Comparison of ENCODE assay signal across 1 cellular context in genomic region chr19:5892772-5893275, GRCh38.
TF ChIP-seq lines count a peak whose summit lies in the region.

No MANE protein-coding gene starts in this region.

TF ChIP-seq in IMR-90, 13 proteins besides CTCF, POLR2A, EP300 and RAD21:
- TF ChIP-seq SMC3 (IDR thresholded peaks at IDR 0.05; ENCODE audit: low read depth, low read length), result no peak
- TF ChIP-seq BHLHE40 (IDR thresholded peaks at IDR 0.05; ENCODE audit: low read depth, low read length), result no peak
- no peak for TF ChIP-seq MAZ (IDR thresholded peaks at IDR 0.05; ENCODE audit: borderline replicate concordance, low read depth, low read length)
- TF ChIP-seq MAFK (IDR thresholded peaks at IDR 0.05; ENCODE audit: low read depth, low read length), result no peak
- TF ChIP-seq NFE2L2 (IDR thresholded peaks at IDR 0.05; ENCODE audit: low read depth, low read length), result no peak
- TF ChIP-seq CEBPB (IDR thresholded peaks at IDR 0.05; ENCODE audit: low read depth, low read length), result no peak
- no peak for TF ChIP-seq ELK1 (IDR thresholded peaks at IDR 0.05; ENCODE audit: borderline replicate concordance, low read depth, low read length)
- TF ChIP-seq USF2 (IDR thresholded peaks at IDR 0.05; ENCODE audit: low read depth, low read length), result no peak
- TF ChIP-seq CHD1 (IDR thresholded peaks at IDR 0.05; ENCODE audit: low read depth, low read length), result no peak
- no peak for TF ChIP-seq RCOR1 (IDR thresholded peaks at IDR 0.05; ENCODE audit: insufficient replicate concordance, low read length)
